Comparison of ENCODE assay signal across 15 cellular contexts in the genomic region with DNA sequence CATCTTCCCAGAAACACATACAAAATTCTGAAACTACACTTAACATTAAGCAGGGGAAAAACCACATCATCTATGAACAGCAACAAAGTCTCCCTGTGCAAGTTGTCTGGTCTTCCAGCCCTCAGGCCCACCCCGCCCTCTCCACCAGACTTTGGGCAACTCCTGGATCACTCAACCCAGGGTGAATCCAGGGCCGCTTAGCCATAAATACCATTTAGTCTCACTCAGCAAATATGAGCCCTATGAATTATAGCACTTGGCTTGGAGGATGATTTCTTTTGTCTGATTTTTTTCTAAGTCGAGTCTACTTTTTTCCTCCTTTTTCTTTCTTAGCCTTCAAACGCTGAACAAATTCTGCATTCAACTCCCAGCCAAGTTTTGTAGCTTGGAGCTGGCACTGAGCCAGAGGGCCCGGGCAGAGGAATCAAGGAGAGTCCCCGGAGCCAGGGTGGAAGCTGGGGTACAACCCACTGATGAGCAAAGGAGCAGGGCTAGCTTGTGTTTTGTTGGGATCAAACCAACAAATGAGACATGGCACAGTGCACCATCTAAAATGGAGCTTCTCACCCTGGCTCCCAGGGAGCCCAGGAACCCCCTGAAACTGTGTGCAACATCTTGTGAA. TPM values are rescaled to one million over a fixed set of nuclear protein-coding genes. Genes with fewer than 3 reads are reported as not detected.
DNase-seq lines count a peak whose midpoint lies in the region; ATAC-seq and TF ChIP-seq lines count a peak whose summit lies in the region.
"Had no signal": no experiment of that assay in that cellular context is flagged by ENCODE, and none has a peak within 500 bp of the region (broad histone marks: within the 10 kb centered on the region; RNA-seq: fewer than 3 reads in every experiment).

No MANE protein-coding gene starts in this region.

- H3K9me2 ChIP-seq in GM23248 (ENCODE audit: insufficient read depth) = no peaks in the 10 kb centered on the region

- intact Hi-C loops in spleen (cut with DNase I; ENCODE audit: low total_unique reads) = no loop called here

- H2AFZ ChIP-seq in GM23248 = no peak overlapping the region
- H2AFZ ChIP-seq: parathyroid adenoma had no signal

- DNase-seq in GM23248 (peak; percentile 93), fibroblast of villous mesenchyme (ENCODE audit: low read depth) (peak; percentile 37), UCSD-AML1 (lab: John Stamatoyannopoulos, UW; ENCODE audit: unreplicated experiment) (no peak), superior temporal gyrus (ENCODE audit: extremely low spot score) (no peak), spleen (no peak), endothelial cell (ENCODE audit: low spot score) (no peak)
- DNase-seq: activated CD4-positive, CD25-positive, alpha-beta regulatory T cell treated with anti-CD3 and anti-CD28 coated beads, Interleukin-2, amount 50 U/mL, for 72 hours; Caco-2; MV-4-11; NCI-H446 treated with DMSO at 0.1 percent for 48 hours had no signal

- peak overlapping the region; percentile 42 for H3K4me2 ChIP-seq in GM23248 (ENCODE audit: unreplicated experiment)

- in situ Hi-C loops in GM23248 (cut with MboI) = no loop called here

- ATAC-seq in activated T-helper 17 cell treated with anti-CD3 and anti-CD28 coated beads, Interleukin-2, amount 50 U/mL, for 72 hours (replicated peaks) = no peak

- 9 to 10% methylated on average over 6 of the region's 6 CpGs for WGBS in GM23248 (ENCODE audit: low coverage in 1 of 2, low lambda C conversion rate in 2 of 2, missing lambda C conversion rate in 2 of 2), 2 experiments
- WGBS in spleen, 5 donors = 68 to 86% (median 83%) methylated on average over 6 of the region's 6 CpGs

- H3F3A ChIP-seq in GM23248 (ENCODE audit: insufficient read depth) = peaks cover 9% of the 10 kb centered on the region; the same call in 1 of the 2 replicates

- peak overlapping the region; percentile 85 for H3K4me3 Mint-ChIP-seq in activated T-helper 17 cell treated with anti-CD3 and anti-CD28 coated beads, Interleukin-2, amount 50 U/mL, for 72 hours
- H3K4me3 Mint-ChIP-seq in endothelial cell (ENCODE audit: unreplicated experiment) = no peak overlapping the region

- TF ChIP-seq POLR2A in spleen (IDR thresholded peaks at IDR 0.05) = no peak

- H3K27me3 ChIP-seq in GM23248 (replicated peaks; ENCODE audit: insufficient read depth) (no peaks in the 10 kb centered on the region), skeletal muscle tissue (ENCODE audit: control insufficient read depth in 3 of 3, insufficient read depth in 3 of 3, low read length in 3 of 3) (no peaks in the 10 kb centered on the region), spleen (replicated peaks in 1 of 7) (no peaks in the 10 kb centered on the region)
- H3K27me3 ChIP-seq: SJSA1 had no signal

- no peaks in the 10 kb centered on the region for H3K36me3 Mint-ChIP-seq in activated T-helper 17 cell treated with anti-CD3 and anti-CD28 coated beads, Interleukin-2, amount 50 U/mL, for 72 hours (ENCODE audit: low read depth)
- no peaks in the 10 kb centered on the region for H3K36me3 Mint-ChIP-seq in endothelial cell (ENCODE audit: low read depth, unreplicated experiment)

- H3K9ac ChIP-seq in GM23248 = no peak overlapping the region
- H3K9ac ChIP-seq in skeletal muscle tissue (ENCODE audit: low read depth in 1 of 3, low read length in 3 of 3) = no peak overlapping the region
- H3K9ac ChIP-seq: parathyroid adenoma had no signal

- no peaks in the 10 kb centered on the region for H3K27me3 Mint-ChIP-seq in activated T-helper 17 cell treated with anti-CD3 and anti-CD28 coated beads, Interleukin-2, amount 50 U/mL, for 72 hours
- H3K27me3 Mint-ChIP-seq in endothelial cell (ENCODE audit: unreplicated experiment) = peaks cover 7% of the 10 kb centered on the region
- H3K27me3 Mint-ChIP-seq: central memory CD8-positive, alpha-beta T cell had no signal

- no peak overlapping the region for H3K27ac Mint-ChIP-seq in activated T-helper 17 cell treated with anti-CD3 and anti-CD28 coated beads, Interleukin-2, amount 50 U/mL, for 72 hours
- H3K27ac Mint-ChIP-seq in endothelial cell (ENCODE audit: unreplicated experiment) = no peak overlapping the region

- no peaks in the 10 kb centered on the region for H3K36me3 ChIP-seq in GM23248 (ENCODE audit: low read depth)
- no peaks in the 10 kb centered on the region for H3K36me3 ChIP-seq in skeletal muscle tissue (ENCODE audit: control insufficient read depth in 3 of 3, insufficient read depth in 3 of 3, low read length in 3 of 3)
- no peaks in the 10 kb centered on the region for H3K36me3 ChIP-seq in spleen
- H3K36me3 ChIP-seq: SJSA1 had no signal

- H3K4me1 Mint-ChIP-seq in activated T-helper 17 cell treated with anti-CD3 and anti-CD28 coated beads, Interleukin-2, amount 50 U/mL, for 72 hours = peaks cover 19% of the 10 kb centered on the region
- H3K4me1 Mint-ChIP-seq in endothelial cell (ENCODE audit: unreplicated experiment) = peaks cover 17% of the 10 kb centered on the region

- H3K79me2 ChIP-seq in GM23248 (ENCODE audit: insufficient read depth) = no peaks in the 10 kb centered on the region
- H3K79me2 ChIP-seq: parathyroid adenoma had no signal

- H3K4me3 ChIP-seq in GM23248 = peak overlapping the region; percentile 23; the same call in 1 of the 2 replicates
- H3K4me3 ChIP-seq in fibroblast of villous mesenchyme (ENCODE audit: low read depth, low read length) = no peak overlapping the region
- peak overlapping the region in 2 of 3 donors; percentile 9 to 35 for H3K4me3 ChIP-seq in skeletal muscle tissue (ENCODE audit: low read length in 3 of 3)
- H3K4me3 ChIP-seq in spleen = no peak overlapping the region
- H3K4me3 ChIP-seq: SJSA1 had no signal

- H3K4me1 ChIP-seq in GM23248 (ENCODE audit: insufficient read depth) (peaks cover 24% of the 10 kb centered on the region), skeletal muscle tissue (ENCODE audit: control insufficient read depth in 3 of 3, insufficient read depth in 3 of 3, low read length in 3 of 3) (peaks cover 14 to 26% (median 17%) of the 10 kb centered on the region in 3 donors), spleen (peaks cover 10 to 37% (median 30%) of the 10 kb centered on the region in 6 donors)
- H3K4me1 ChIP-seq: SJSA1 had no signal

- H3K9me3 ChIP-seq in GM23248 (ENCODE audit: low read depth) (no peaks in the 10 kb centered on the region), skeletal muscle tissue (ENCODE audit: control insufficient read depth in 3 of 3, low read length in 3 of 3) (no peaks in the 10 kb centered on the region), spleen (peaks cover 0 to 5% (median 0%) of the 10 kb centered on the region in 8 donors)
- H3K9me3 ChIP-seq: Caco-2 had no signal

- H3K27ac ChIP-seq in GM23248 (peak overlapping the region; percentile 24), skeletal muscle tissue (ENCODE audit: low read depth, low read length) (no peak overlapping the region), spleen (no peak overlapping the region)
- H3K27ac ChIP-seq: parathyroid adenoma, SJSA1 had no signal

- no peaks in the 10 kb centered on the region for H4K20me1 ChIP-seq in GM23248 (ENCODE audit: insufficient read depth)

- no peak for TF ChIP-seq CTCF in fibroblast of villous mesenchyme (IDR thresholded peaks at IDR 0.05; ENCODE audit: insufficient read depth, low read depth, low read length)
- no peak for TF ChIP-seq CTCF in spleen (IDR thresholded peaks at IDR 0.05 in 8 of 11, conservative IDR thresholded peaks at IDR 0.05 in 3 of 11)
- no peak for TF ChIP-seq CTCF in endothelial cell (IDR thresholded peaks at IDR 0.05; ENCODE audit: unreplicated experiment)

- H3K9me3 Mint-ChIP-seq in activated T-helper 17 cell treated with anti-CD3 and anti-CD28 coated beads, Interleukin-2, amount 50 U/mL, for 72 hours = peaks cover 4% of the 10 kb centered on the region
- H3K9me3 Mint-ChIP-seq in endothelial cell (ENCODE audit: unreplicated experiment) = no peaks in the 10 kb centered on the region
- H3K9me3 Mint-ChIP-seq: central memory CD8-positive, alpha-beta T cell had no signal

RNA-seq across cellular contexts. Expression of a gene that starts 48.7 kb away (rescaled TPM):
- 18.5 and 21.0 TPM in 2 replicates for total RNA-seq in GM23248 (2014; rRNA removed; shearing (Covaris generic))
- polyA plus RNA-seq in GM23248 (2016; fragmentation: Nextera tagmentation; extraction: Ambion mirVana) (26.8 and 30.0 TPM in 2 replicates), spleen (10 to 100 TPM; 10.4 to 16.9 (median 13.6) TPM)
- 10 to 100 TPM; 11.5 to 30.7 TPM for total RNA-seq in activated T-helper 17 cell treated with anti-CD3 and anti-CD28 coated beads, Interleukin-2, amount 50 U/mL, for 72 hours
- total RNA-seq in fibroblast of villous mesenchyme (6.8 and 7.8 TPM in 2 replicates), skeletal muscle tissue (9.4 TPM), spleen (10 to 100 TPM; 31.2 to 61.4 (median 43.3) TPM), endothelial cell (ENCODE audit: unreplicated experiment) (9.8 TPM)

Comparison
In these comparisons a context has a peak if more than half of its experiments do, and no peak if none do; other contexts are left out.
1. DNase-seq: peak in GM23248 (single experiment) and fibroblast of villous mesenchyme (single experiment); none in UCSD-AML1 (single experiment), superior temporal gyrus (single experiment), spleen (single experiment) and endothelial cell (single experiment).
2. H3K4me3 ChIP-seq: peak in GM23248 (single experiment) and skeletal muscle tissue (2 of 3); none in fibroblast of villous mesenchyme (single experiment) and spleen (0 of 8).